In genomic region chrX:85003655-85004244, GRCh38 we compare ENCODE assay signal across 8 cellular contexts. TPM values are rescaled to one million over a fixed set of nuclear protein-coding genes. Genes with fewer than 3 reads are reported as not detected.
DNase-seq lines count a peak whose midpoint lies in the region; ATAC-seq and TF ChIP-seq lines count a peak whose summit lies in the region.

APOOL (plus strand) TSS chrX:85003877; CDS start chrX:85003913, 36 bp downstream.

- no peaks in the 10 kb centered on the region for H3K36me3 ChIP-seq in Caco-2 (ENCODE audit: control insufficient read depth, insufficient read depth, low read length)
- H3K36me3 ChIP-seq in OCI-LY1 (ENCODE audit: insufficient read depth, low read length) = no peaks in the 10 kb centered on the region

- H3K9me3 Mint-ChIP-seq in Caco-2 (ENCODE audit: unreplicated experiment) = peaks cover 3% of the 10 kb centered on the region

- no peak for TF ChIP-seq CTCF in Caco-2 (IDR thresholded peaks at IDR 0.05; ENCODE audit: insufficient read depth in 1 of 2, low read depth in 1 of 2, low read length in 1 of 2, severe bottlenecking in 1 of 2, unreplicated experiment in 1 of 2)
- no peak for TF ChIP-seq CTCF in OCI-LY1 (IDR thresholded peaks at IDR 0.05; ENCODE audit: low read length)
- TF ChIP-seq CTCF in epithelial cell of esophagus (IDR thresholded peaks at IDR 0.05; ENCODE audit: insufficient read depth, low read depth, low read length, missing control alignments) = no peak

- CTCF ChIA-PET in Caco-2 (lab: Charles Lee) = interaction anchor here (1.4 kb wide), 1 partner anchor 49 kb away, joined by 8 read pairs; no protein-coding TSS in a partner anchor

- ATAC-seq in GM21390 (IDR thresholded peaks at IDR 0.05; ENCODE audit: unreplicated experiment) = peak; percentile 96

- H3K27me3 ChIP-seq in Caco-2 (replicated peaks; ENCODE audit: control insufficient read depth, insufficient read depth, low read length) (no peaks in the 10 kb centered on the region), OCI-LY1 (ENCODE audit: insufficient read depth, low read length) (no peaks in the 10 kb centered on the region), mononuclear cell (ENCODE audit: insufficient read depth, low read length) (no peaks in the 10 kb centered on the region)

- H3K4me2 ChIP-seq in OCI-LY1 (ENCODE audit: low read length) = peak within 1 kb of the TSS; percentile 71

- H3F3A ChIP-seq in OCI-LY1 (ENCODE audit: insufficient read depth, low read length) = no peaks in the 10 kb centered on the region

- H4K20me1 ChIP-seq in OCI-LY1 (ENCODE audit: insufficient read depth, low read length) = no peaks in the 10 kb centered on the region

- H3K4me1 ChIP-seq in Caco-2 (no peaks in the 10 kb centered on the region), OCI-LY1 (ENCODE audit: insufficient read depth, low read length, severe bottlenecking) (peaks cover 6% of the 10 kb centered on the region), mononuclear cell (ENCODE audit: insufficient read depth, low read length) (peaks cover 5% of the 10 kb centered on the region)

- intact Hi-C loops in Caco-2 (cut with micrococcal nuclease; ENCODE audit: unreplicated experiment) = loop anchor here (5.0 kb wide), 1 partner anchor 44 kb away; no protein-coding TSS in a partner anchor

- POLR2A ChIA-PET in Caco-2 (lab: Charles Lee) = no interaction called here

- H3K9me3 ChIP-seq in Caco-2 (no peaks in the 10 kb centered on the region), OCI-LY1 (ENCODE audit: low read length) (no peaks in the 10 kb centered on the region), mononuclear cell (ENCODE audit: low read depth, low read length) (no peaks in the 10 kb centered on the region)

- DNase-seq in Caco-2 = peak; percentile 88 to 90
- peak in 74 of 76 experiments; percentile 21 to 89 (median 74) for DNase-seq in HUDEP-2 (lab: John Stamatoyannopoulos, UW; ENCODE audit: unreplicated experiment in 76 of 76)
- DNase-seq in activated CD8-positive, alpha-beta memory T cell treated with anti-CD3 and anti-CD28 coated beads, Interleukin-2, amount 50 U/mL, for 4 hours = peak; percentile 69
- peak; percentile 91 for DNase-seq in epithelial cell of esophagus (ENCODE audit: low read depth)
- DNase-seq in stimulated activated CD8-positive, alpha-beta memory T cell treated with anti-CD3 and anti-CD28 coated beads, Interleukin-2, amount 100 ng/mL, for 48 hours (ENCODE audit: low read depth in 2 of 2) = peak; percentile 57 to 70

- peak within 1 kb of the TSS; percentile 80 for H3K9ac ChIP-seq in OCI-LY1 (ENCODE audit: low read length)

- H3K4me1 Mint-ChIP-seq in Caco-2 (ENCODE audit: low read depth, unreplicated experiment) = no peaks in the 10 kb centered on the region

- H3K27ac ChIP-seq in OCI-LY1 (ENCODE audit: low read depth, low read length, poor library complexity, severe bottlenecking) = no peak within 1 kb of the TSS

- H3K4me3 ChIP-seq in Caco-2 (ENCODE audit: low read depth, low read length) = peak within 1 kb of the TSS; percentile 63
- peak within 1 kb of the TSS; percentile 81 for H3K4me3 ChIP-seq in OCI-LY1 (ENCODE audit: low read depth, low read length, poor library complexity, severe bottlenecking)
- peak within 1 kb of the TSS; percentile 69 for H3K4me3 ChIP-seq in epithelial cell of esophagus (ENCODE audit: low read length)
- H3K4me3 ChIP-seq in mononuclear cell (ENCODE audit: low read length) = peak within 1 kb of the TSS; percentile 78

- TSS peak; percentile 74 for BruUV-seq in Caco-2 (replicated peaks; lab: Mats Ljungman, UMichigan)

- H3K79me2 ChIP-seq in OCI-LY1 (ENCODE audit: insufficient read depth, low read length) = peaks cover 7% of the 10 kb centered on the region

- H3K4me3 Mint-ChIP-seq in Caco-2 (ENCODE audit: unreplicated experiment) = peak within 1 kb of the TSS; percentile 84

- H2AFZ ChIP-seq in OCI-LY1 (ENCODE audit: low read length) = no peak within 1 kb of the TSS

- H3K36me3 Mint-ChIP-seq in Caco-2 (ENCODE audit: insufficient read depth, unreplicated experiment) = no peaks in the 10 kb centered on the region

- no peaks in the 10 kb centered on the region for H3K9me2 ChIP-seq in OCI-LY1 (ENCODE audit: low read depth, low read length)

- H3K27ac Mint-ChIP-seq in Caco-2 (ENCODE audit: unreplicated experiment) = peak within 1 kb of the TSS; percentile 88

- H3K27me3 Mint-ChIP-seq in Caco-2 (ENCODE audit: insufficient read depth, unreplicated experiment) = no peaks in the 10 kb centered on the region

RNA-seq across cellular contexts. Expression of gene APOOL, which starts in this region (rescaled TPM):
- 20.0 and 21.8 TPM in 2 replicates for total RNA-seq in Caco-2 (2022)
- total RNA-seq in mononuclear cell = 8.6 TPM
